In the genomic region with DNA sequence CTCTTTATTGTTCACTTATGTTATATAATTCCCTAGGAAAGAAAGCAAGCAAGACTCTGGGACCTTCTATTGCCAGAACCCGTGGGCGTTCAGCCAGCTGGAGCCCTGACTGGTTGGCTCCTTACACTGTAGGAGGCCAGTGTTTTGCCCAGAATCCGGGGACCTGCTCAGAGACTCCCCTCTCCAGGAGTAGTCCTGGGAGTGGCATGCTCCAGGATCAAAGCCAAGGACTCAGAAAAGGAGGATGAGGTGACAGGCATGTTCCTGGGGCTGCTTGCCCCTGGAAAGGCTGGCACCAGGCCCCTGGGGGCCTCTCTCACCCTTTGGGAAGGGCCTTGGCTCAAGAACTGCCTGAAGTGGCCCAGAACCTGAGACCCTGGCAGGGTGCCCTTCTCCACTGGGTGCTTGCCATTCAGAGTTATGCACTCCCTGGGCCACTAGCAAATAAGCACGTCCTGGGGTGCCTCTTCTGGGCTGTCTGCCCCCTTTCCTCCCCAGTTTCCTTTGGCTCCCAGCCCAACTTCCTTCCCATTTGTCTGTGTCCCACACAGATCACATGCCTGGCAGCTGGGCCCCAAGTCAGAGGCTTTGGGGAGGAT, we compare ENCODE assay signal across 8 cellular contexts. TPM values are rescaled to one million over a fixed set of nuclear protein-coding genes. Genes with fewer than 3 reads are reported as not detected.
A peak's percentile ranks its signal among the peaks of the same experiment; 100 is the strongest.
DNase-seq lines count a peak whose midpoint lies in the region; ATAC-seq and TF ChIP-seq lines count a peak whose summit lies in the region.

No MANE protein-coding gene starts in this region.

- no peaks in the 10 kb centered on the region for H3K79me2 ChIP-seq in HCT116 (ENCODE audit: insufficient read depth, low read length)

- H3K27me3 Mint-ChIP-seq in type B pancreatic cell = peaks cover 3% of the 10 kb centered on the region

- no peaks in the 10 kb centered on the region for H4K20me1 ChIP-seq in HCT116 (ENCODE audit: insufficient read depth)

- no TSS peak for BruUV-seq in HCT116 (replicated peaks; lab: Mats Ljungman, UMichigan)

- H3K36me3 ChIP-seq in HCT116 (ENCODE audit: control insufficient read depth in 1 of 2, insufficient read depth in 2 of 2, low read length in 2 of 2) = no peaks in the 10 kb centered on the region

- H2AFZ ChIP-seq in HCT116 (ENCODE audit: low read depth, low read length, poor library complexity, severe bottlenecking) = no peak overlapping the region

- POLR2A ChIA-PET in HCT116 (lab: Charles Lee) = no interaction called here

- CTCF ChIA-PET in HCT116 (lab: Charles Lee) = no interaction called here

- TF ChIP-seq RAD21 in HCT116 (IDR thresholded peaks at IDR 0.05; ENCODE audit: low read depth) = no peak

- RAD21 ChIA-PET in HCT116 (lab: Charles Lee; ENCODE audit: low non-redundant PET in 1 of 2, low total read pairs in 2 of 2, uncharacterized antibody in 2 of 2, unreplicated experiment in 2 of 2) = no interaction called here

- no peaks in the 10 kb centered on the region for H3K9me3 ChIP-seq in HCT116 (ENCODE audit: control insufficient read depth in 1 of 2, insufficient read depth in 1 of 2, low read depth in 1 of 2, low read length in 2 of 2)

- DNase-seq in HCT116 (ENCODE audit: low read depth, low spot score) = no peak
- peak; percentile 78 to 81 for DNase-seq in hippocampal formation (lab: John Stamatoyannopoulos, UW)
- DNase-seq in stimulated activated effector memory CD8-positive, alpha-beta T cell treated with anti-CD3 and anti-CD28 coated beads, Interleukin-12 subunit alpha, Interleukin-12 subunit beta, amount 100 ng/mL, for 72 hours (ENCODE audit: low spot score in 2 of 2) = no peak
- no peak for DNase-seq in NOMO-1 (lab: John Stamatoyannopoulos, UW; ENCODE audit: unreplicated experiment in 2 of 2)
- no peak for DNase-seq in type B pancreatic cell (ENCODE audit: extremely low spot score, unreplicated experiment)
- DNase-seq in activated CD4-positive, alpha-beta T cell treated with anti-CD3 and anti-CD28 coated beads for 4 hours = no peak

- H3K27me3 ChIP-seq in HCT116 (ENCODE audit: insufficient read depth, low read length) = no peaks in the 10 kb centered on the region

- TF ChIP-seq CTCF in HCT116 (IDR thresholded peaks at IDR 0.05 in 2 of 3, conservative IDR thresholded peaks at IDR 0.05 in 1 of 3; ENCODE audit: borderline replicate concordance in 1 of 3, insufficient read depth in 1 of 3, low read depth in 2 of 3, low read length in 2 of 3) (no peak), type B pancreatic cell (conservative IDR thresholded peaks at IDR 0.05) (no peak)

- no peak for TF ChIP-seq POLR2A in HCT116 (IDR thresholded peaks at IDR 0.05; ENCODE audit: borderline replicate concordance, extremely low read depth, insufficient read depth, insufficient read length)

- no peaks in the 10 kb centered on the region for H3K36me3 Mint-ChIP-seq in stimulated activated effector memory CD8-positive, alpha-beta T cell treated with anti-CD3 and anti-CD28 coated beads, Interleukin-12 subunit alpha, Interleukin-12 subunit beta, amount 100 ng/mL, for 72 hours
- H3K36me3 Mint-ChIP-seq in type B pancreatic cell = no peaks in the 10 kb centered on the region

- H3K4me3 ChIP-seq in HCT116 (replicated peaks in 1 of 2; ENCODE audit: low read depth in 1 of 2, low read length in 2 of 2) = no peak overlapping the region

- H3K4me3 Mint-ChIP-seq in stimulated activated effector memory CD8-positive, alpha-beta T cell treated with anti-CD3 and anti-CD28 coated beads, Interleukin-12 subunit alpha, Interleukin-12 subunit beta, amount 100 ng/mL, for 72 hours = no peak overlapping the region
- H3K4me3 Mint-ChIP-seq in type B pancreatic cell = no peak overlapping the region

- H3K4me1 Mint-ChIP-seq in stimulated activated effector memory CD8-positive, alpha-beta T cell treated with anti-CD3 and anti-CD28 coated beads, Interleukin-12 subunit alpha, Interleukin-12 subunit beta, amount 100 ng/mL, for 72 hours = peaks cover 8% of the 10 kb centered on the region
- peaks cover 15% of the 10 kb centered on the region for H3K4me1 Mint-ChIP-seq in type B pancreatic cell (ENCODE audit: unreplicated experiment)

- no peaks in the 10 kb centered on the region for H3K9me3 Mint-ChIP-seq in stimulated activated effector memory CD8-positive, alpha-beta T cell treated with anti-CD3 and anti-CD28 coated beads, Interleukin-12 subunit alpha, Interleukin-12 subunit beta, amount 100 ng/mL, for 72 hours
- no peaks in the 10 kb centered on the region for H3K9me3 Mint-ChIP-seq in type B pancreatic cell

- peak overlapping the region; percentile 27 for H3K27ac Mint-ChIP-seq in stimulated activated effector memory CD8-positive, alpha-beta T cell treated with anti-CD3 and anti-CD28 coated beads, Interleukin-12 subunit alpha, Interleukin-12 subunit beta, amount 100 ng/mL, for 72 hours
- H3K27ac Mint-ChIP-seq in type B pancreatic cell = no peak overlapping the region

- no peaks in the 10 kb centered on the region for H3K9me2 ChIP-seq in HCT116 (ENCODE audit: insufficient read depth)

- no peak overlapping the region; the same call in 1 of the 2 replicates for H3K4me2 ChIP-seq in HCT116 (ENCODE audit: low read length)

- H3K27ac ChIP-seq in HCT116 (ENCODE audit: low read depth, low read length) (no peak overlapping the region; the same call in 1 of the 2 replicates), angular gyrus (ENCODE audit: low read depth, low read length) (peak overlapping the region; percentile 68)

- peaks cover 20 to 58% of the 10 kb centered on the region in 2 experiments for H3K4me1 ChIP-seq in HCT116 (ENCODE audit: control insufficient read depth in 1 of 2, insufficient read depth in 2 of 2, low read length in 2 of 2)

- intact Hi-C loops in HCT116 (cut with micrococcal nuclease) = no loop called here

- no peak overlapping the region for H3K9ac ChIP-seq in HCT116 (ENCODE audit: low read length)

- no peak for ATAC-seq in HCT116
- no peak for ATAC-seq in stimulated activated effector memory CD8-positive, alpha-beta T cell treated with anti-CD3 and anti-CD28 coated beads, Interleukin-12 subunit alpha, Interleukin-12 subunit beta, amount 100 ng/mL, for 72 hours
- ATAC-seq in HG02763 (IDR thresholded peaks at IDR 0.05; ENCODE audit: unreplicated experiment) = no peak

TF ChIP-seq in HCT116, 20 proteins besides CTCF, POLR2A, EP300 and RAD21:
- TF ChIP-seq, protein P1, sequence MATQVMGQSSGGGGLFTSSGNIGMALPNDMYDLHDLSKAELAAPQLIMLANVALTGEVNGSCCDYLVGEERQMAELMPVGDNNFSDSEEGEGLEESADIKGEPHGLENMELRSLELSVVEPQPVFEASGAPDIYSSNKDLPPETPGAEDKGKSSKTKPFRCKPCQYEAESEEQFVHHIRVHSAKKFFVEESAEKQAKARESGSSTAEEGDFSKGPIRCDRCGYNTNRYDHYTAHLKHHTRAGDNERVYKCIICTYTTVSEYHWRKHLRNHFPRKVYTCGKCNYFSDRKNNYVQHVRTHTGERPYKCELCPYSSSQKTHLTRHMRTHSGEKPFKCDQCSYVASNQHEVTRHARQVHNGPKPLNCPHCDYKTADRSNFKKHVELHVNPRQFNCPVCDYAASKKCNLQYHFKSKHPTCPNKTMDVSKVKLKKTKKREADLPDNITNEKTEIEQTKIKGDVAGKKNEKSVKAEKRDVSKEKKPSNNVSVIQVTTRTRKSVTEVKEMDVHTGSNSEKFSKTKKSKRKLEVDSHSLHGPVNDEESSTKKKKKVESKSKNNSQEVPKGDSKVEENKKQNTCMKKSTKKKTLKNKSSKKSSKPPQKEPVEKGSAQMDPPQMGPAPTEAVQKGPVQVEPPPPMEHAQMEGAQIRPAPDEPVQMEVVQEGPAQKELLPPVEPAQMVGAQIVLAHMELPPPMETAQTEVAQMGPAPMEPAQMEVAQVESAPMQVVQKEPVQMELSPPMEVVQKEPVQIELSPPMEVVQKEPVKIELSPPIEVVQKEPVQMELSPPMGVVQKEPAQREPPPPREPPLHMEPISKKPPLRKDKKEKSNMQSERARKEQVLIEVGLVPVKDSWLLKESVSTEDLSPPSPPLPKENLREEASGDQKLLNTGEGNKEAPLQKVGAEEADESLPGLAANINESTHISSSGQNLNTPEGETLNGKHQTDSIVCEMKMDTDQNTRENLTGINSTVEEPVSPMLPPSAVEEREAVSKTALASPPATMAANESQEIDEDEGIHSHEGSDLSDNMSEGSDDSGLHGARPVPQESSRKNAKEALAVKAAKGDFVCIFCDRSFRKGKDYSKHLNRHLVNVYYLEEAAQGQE (IDR thresholded peaks at IDR 0.05; ENCODE audit: low read depth) = no peak
- TF ChIP-seq EGR1 (IDR thresholded peaks at IDR 0.05; ENCODE audit: low read depth) = peak; percentile 20; the same call in 1 of the 2 replicates

RNA-seq across cellular contexts. Expression of a gene that starts 19.5 kb away (rescaled TPM):
- total RNA-seq in HCT116 (2021; ENCODE audit: unreplicated experiment) (5.4 TPM), type B pancreatic cell (ENCODE audit: low replicate concordance) (15.4 and 25.5 TPM in 2 replicates)
- polyA plus RNA-seq in HCT116 (2012) = 4.6 and 6.3 TPM in 2 replicates

RNA-seq across cellular contexts. Expression of a gene that starts 32.0 kb away (rescaled TPM):
- total RNA-seq in HCT116 (2021; ENCODE audit: unreplicated experiment) = 167 TPM
- polyA plus RNA-seq in HCT116 (2012) = 107 and 113 TPM in 2 replicates
- total RNA-seq in type B pancreatic cell (ENCODE audit: low replicate concordance) = 143 and 186 TPM in 2 replicates

Comparison
In these comparisons a context has a peak if more than half of its experiments do, and no peak if none do; other contexts are left out.
1. DNase-seq: peak in hippocampal formation (2 of 2); none in HCT116 (single experiment), stimulated activated effector memory CD8-positive, alpha-beta T cell treated with anti-CD3 and anti-CD28 coated beads, Interleukin-12 subunit alpha, Interleukin-12 subunit beta, amount 100 ng/mL, for 72 hours (0 of 2), NOMO-1 (0 of 2), type B pancreatic cell (single experiment) and activated CD4-positive, alpha-beta T cell treated with anti-CD3 and anti-CD28 coated beads for 4 hours (0 of 2).